In genomic region chr2:128734521-128735295, GRCh38 we compare ENCODE assay signal across 8 cellular contexts.
DNase-seq lines count a peak whose midpoint lies in the region; ATAC-seq and TF ChIP-seq lines count a peak whose summit lies in the region.

No MANE protein-coding gene starts in this region.

- H3K27ac Mint-ChIP-seq in activated naive CD4-positive, alpha-beta T cell treated with anti-CD3 and anti-CD28 coated beads, Interleukin-2, amount 50 U/mL, for 72 hours: no peak overlapping the region

- H3K4me3 ChIP-seq in mesenchymal stem cell (ENCODE audit: insufficient read depth in 1 of 2, low read depth in 1 of 2, low read length in 2 of 2) (no peak overlapping the region), stomach (no peak overlapping the region), Peyer's patch (no peak overlapping the region)

- H2AFZ ChIP-seq in mesenchymal stem cell (ENCODE audit: low read depth, low read length): no peak overlapping the region

- H3K9me3 ChIP-seq in mesenchymal stem cell (ENCODE audit: control insufficient read depth, low read length) (no peaks in the 10 kb centered on the region), stomach (peaks cover 0 to 4% (median 0%) of the 10 kb centered on the region in 4 donors), Peyer's patch (no peaks in the 10 kb centered on the region)

- no peak overlapping the region for H2AK5ac ChIP-seq in mesenchymal stem cell (ENCODE audit: low read length, severe bottlenecking)

- intact Hi-C loops in stomach (cut with DNase I; ENCODE audit: low total_unique reads): loop anchor here (10.0 kb wide), 1 partner anchor 520 kb away; no protein-coding TSS in a partner anchor

- peaks cover 0 to 5% of the 10 kb centered on the region in 2 donors for H3K9me3 Mint-ChIP-seq in activated naive CD4-positive, alpha-beta T cell treated with anti-CD3 and anti-CD28 coated beads, Interleukin-2, amount 50 U/mL, for 72 hours

- peak overlapping the region; percentile 61 to 78 for H3K4ac ChIP-seq in mesenchymal stem cell (ENCODE audit: low read depth in 1 of 2, low read length in 2 of 2)

- TF ChIP-seq POLR2A in GM18505 (IDR thresholded peaks at IDR 0.05; ENCODE audit: borderline replicate concordance, extremely low read depth, insufficient read depth, insufficient read length) (no peak), stomach (IDR thresholded peaks at IDR 0.05) (no peak), Peyer's patch (IDR thresholded peaks at IDR 0.05) (no peak)

- H2BK5ac ChIP-seq in mesenchymal stem cell (ENCODE audit: low read depth, low read length, poor library complexity, severe bottlenecking): no peak overlapping the region

- WGBS in mesenchymal stem cell: 32% methylated on average over 37 of the region's 37 CpGs
- 69 to 79% (median 77%) methylated on average over 28 to 37 of the region's 37 CpGs for WGBS in stomach, 5 donors

- TF ChIP-seq EP300 in stomach (IDR thresholded peaks at IDR 0.05): no peak

- H3K79me1 ChIP-seq in mesenchymal stem cell (replicated peaks; ENCODE audit: low read length, poor library complexity, severe bottlenecking): no peaks in the 10 kb centered on the region

- peaks cover 21% of the 10 kb centered on the region for H3K4me1 ChIP-seq in mesenchymal stem cell (ENCODE audit: control insufficient read depth, insufficient read depth, low read depth, low read length)
- peaks cover 11 to 27% (median 15%) of the 10 kb centered on the region in 4 donors for H3K4me1 ChIP-seq in stomach
- peaks cover 0 to 11% (median 0%) of the 10 kb centered on the region in 4 donors for H3K4me1 ChIP-seq in Peyer's patch

- H3K14ac ChIP-seq in mesenchymal stem cell (ENCODE audit: low read length in 2 of 2): peak overlapping the region in 1 of 2 experiments; percentile 95

- TF ChIP-seq CTCF in stomach (IDR thresholded peaks at IDR 0.05) (no peak), Peyer's patch (IDR thresholded peaks at IDR 0.05) (no peak)

- peak in 1 of 2 donors; percentile 11 for DNase-seq in activated naive CD4-positive, alpha-beta T cell treated with anti-CD3 and anti-CD28 coated beads, Interleukin-2, amount 50 U/mL, for 72 hours (ENCODE audit: low spot score in 2 of 2)
- DNase-seq in mesenchymal stem cell (peak; percentile 92), stomach (no peak), Peyer's patch (no peak), activated gamma-delta T cell (lab: John Stamatoyannopoulos, UW) (no peak), DMS79 treated with DMSO at 0.1 percent for 48 hours (lab: John Stamatoyannopoulos, UW) (no peak)

- peak overlapping the region; percentile 80 for H2BK120ac ChIP-seq in mesenchymal stem cell (ENCODE audit: low read depth, low read length)

- H4K8ac ChIP-seq in mesenchymal stem cell (ENCODE audit: low read length): peak overlapping the region; percentile 83

- H3K4me2 ChIP-seq in mesenchymal stem cell (ENCODE audit: low read length, poor library complexity, severe bottlenecking): no peak overlapping the region

- H3K36me3 ChIP-seq in mesenchymal stem cell (ENCODE audit: control insufficient read depth in 1 of 2, insufficient read depth in 2 of 2, low read depth in 1 of 2, low read length in 2 of 2) (no peaks in the 10 kb centered on the region), stomach (no peaks in the 10 kb centered on the region), Peyer's patch (no peaks in the 10 kb centered on the region)

- ATAC-seq in GM18505 (IDR thresholded peaks at IDR 0.05; ENCODE audit: unreplicated experiment): peak; percentile 52
- peak; percentile 68 for ATAC-seq in HG03064 (IDR thresholded peaks at IDR 0.05; ENCODE audit: low read depth, unreplicated experiment)
- peak; percentile 72 to 77 for ATAC-seq in activated naive CD4-positive, alpha-beta T cell treated with anti-CD3 and anti-CD28 coated beads, Interleukin-2, amount 50 U/mL, for 72 hours

- peak overlapping the region; percentile 50 to 94 for H3K18ac ChIP-seq in mesenchymal stem cell (ENCODE audit: low read depth in 1 of 2, low read length in 2 of 2)

- H4K91ac ChIP-seq in mesenchymal stem cell (ENCODE audit: low read length): peak overlapping the region; percentile 89

- no peak overlapping the region for H3K27ac ChIP-seq in mesenchymal stem cell (ENCODE audit: low read length, poor library complexity, severe bottlenecking)
- peak overlapping the region in 1 of 5 donors; percentile 8 for H3K27ac ChIP-seq in stomach
- H3K27ac ChIP-seq in Peyer's patch: no peak overlapping the region

- H3K9ac ChIP-seq in mesenchymal stem cell (ENCODE audit: low read length): no peak overlapping the region

- no peaks in the 10 kb centered on the region for H3K36me3 Mint-ChIP-seq in activated naive CD4-positive, alpha-beta T cell treated with anti-CD3 and anti-CD28 coated beads, Interleukin-2, amount 50 U/mL, for 72 hours

- peak overlapping the region; percentile 53 for H2BK15ac ChIP-seq in mesenchymal stem cell (ENCODE audit: low read depth, poor library complexity, severe bottlenecking)

- peaks cover 0 to 17% of the 10 kb centered on the region in 2 experiments for H3K27me3 ChIP-seq in mesenchymal stem cell (ENCODE audit: control insufficient read depth in 1 of 2, insufficient read depth in 1 of 2, low read length in 2 of 2)
- peaks cover 0 to 7% (median 0%) of the 10 kb centered on the region in 3 donors for H3K27me3 ChIP-seq in stomach
- H3K27me3 ChIP-seq in Peyer's patch: no peaks in the 10 kb centered on the region

- H3K23ac ChIP-seq in mesenchymal stem cell (ENCODE audit: low read length in 2 of 2): peak overlapping the region in 1 of 2 experiments; percentile 51

- peak overlapping the region; percentile 90 to 96 for H2BK12ac ChIP-seq in mesenchymal stem cell (ENCODE audit: low read length in 2 of 2)
